ENCODE assay signal across 26 cellular contexts in genomic region chr14:104518659-104519350, GRCh38.
DNase-seq lines count a peak whose midpoint lies in the region; ATAC-seq, FAIRE-seq and TF ChIP-seq lines count a peak whose summit lies in the region.
"Had no signal": no experiment of that assay in that cellular context is flagged by ENCODE, and none has a peak within 500 bp of the region (broad histone marks: within the 10 kb centered on the region; RNA-seq: fewer than 3 reads in every experiment).

No MANE protein-coding gene starts in this region.

- H3K4me3 Mint-ChIP-seq in activated CD8-positive, alpha-beta memory T cell treated with anti-CD3 and anti-CD28 coated beads, Interleukin-2, amount 10 ng/mL, durations not matched to agents 7 days and 5 days, result no peak overlapping the region
- no peak overlapping the region for H3K4me3 Mint-ChIP-seq in type B pancreatic cell
- H3K4me3 Mint-ChIP-seq: CD4-positive, CD25-positive, alpha-beta regulatory T cell had no signal

- no peaks in the 10 kb centered on the region for H3K27me3 ChIP-seq in cardiac muscle cell
- H3K27me3 ChIP-seq: BLaER1 had no signal

- H3K27ac ChIP-seq in cardiac muscle cell, result peak overlapping the region; percentile 45
- H3K27ac ChIP-seq: BLaER1, PC-9 had no signal

- no peak for ATAC-seq in left cardiac atrium
- ATAC-seq in activated CD8-positive, alpha-beta memory T cell treated with anti-CD3 and anti-CD28 coated beads, Interleukin-2, amount 10 ng/mL, durations not matched to agents 7 days and 5 days, result no peak
- ATAC-seq in GM18909 (IDR thresholded peaks at IDR 0.05; ENCODE audit: poor library complexity, unreplicated experiment), result no peak
- ATAC-seq: HepG2, K562 had no signal

- H3K36me3 ChIP-seq in cardiac muscle cell, result no peaks in the 10 kb centered on the region
- H3K36me3 ChIP-seq: BLaER1 had no signal

- no peak overlapping the region for H3K27ac Mint-ChIP-seq in activated CD8-positive, alpha-beta memory T cell treated with anti-CD3 and anti-CD28 coated beads, Interleukin-2, amount 10 ng/mL, durations not matched to agents 7 days and 5 days
- H3K27ac Mint-ChIP-seq in type B pancreatic cell, result no peak overlapping the region
- H3K27ac Mint-ChIP-seq: CD4-positive, CD25-positive, alpha-beta regulatory T cell had no signal

- no peaks in the 10 kb centered on the region for H3K4me1 Mint-ChIP-seq in activated CD8-positive, alpha-beta memory T cell treated with anti-CD3 and anti-CD28 coated beads, Interleukin-2, amount 10 ng/mL, durations not matched to agents 7 days and 5 days
- no peaks in the 10 kb centered on the region for H3K4me1 Mint-ChIP-seq in type B pancreatic cell (ENCODE audit: unreplicated experiment)
- H3K4me1 Mint-ChIP-seq: CD4-positive, CD25-positive, alpha-beta regulatory T cell had no signal

- CTCF ChIA-PET in activated CD8-positive, alpha-beta memory T cell treated with anti-CD3 and anti-CD28 coated beads, Interleukin-2, amount 10 ng/mL, durations not matched to agents 7 days and 5 days (lab: Charles Lee), result no interaction called here

- no peaks in the 10 kb centered on the region for H3K9me3 ChIP-seq in cardiac muscle cell (ENCODE audit: low read depth)

- no peak for FAIRE-seq in RCC 7860 (lab: Jason Lieb, UNC)
- FAIRE-seq in D721Med (lab: Jason Lieb, UNC), result no peak
- FAIRE-seq: A204.1, GM18507, H54, HepG2, K562 had no signal

- intact Hi-C loops in left cardiac atrium (cut with DNase I), result no loop called here

- peaks cover 12% of the 10 kb centered on the region for H3K4me1 ChIP-seq in cardiac muscle cell (ENCODE audit: low read depth)

- no peaks in the 10 kb centered on the region for H3K27me3 Mint-ChIP-seq in activated CD8-positive, alpha-beta memory T cell treated with anti-CD3 and anti-CD28 coated beads, Interleukin-2, amount 10 ng/mL, durations not matched to agents 7 days and 5 days
- H3K27me3 Mint-ChIP-seq in type B pancreatic cell, result peaks cover 21% of the 10 kb centered on the region
- H3K27me3 Mint-ChIP-seq: CD4-positive, CD25-positive, alpha-beta regulatory T cell had no signal

- peaks cover 2% of the 10 kb centered on the region for H3K9me3 Mint-ChIP-seq in activated CD8-positive, alpha-beta memory T cell treated with anti-CD3 and anti-CD28 coated beads, Interleukin-2, amount 10 ng/mL, durations not matched to agents 7 days and 5 days (ENCODE audit: low read depth)
- H3K9me3 Mint-ChIP-seq in type B pancreatic cell, result peaks cover 4% of the 10 kb centered on the region

- H3K4me3 ChIP-seq in cardiac muscle cell, result no peak overlapping the region
- H3K4me3 ChIP-seq: BLaER1, K562, PC-9 had no signal

- DNase-seq in cardiac muscle cell (ENCODE audit: low read depth in 1 of 2, low spot score in 1 of 2), result peak in 1 of 2 donors; percentile 48
- DNase-seq in left cardiac atrium, result no peak
- peak; percentile 19 for DNase-seq in activated CD8-positive, alpha-beta memory T cell treated with anti-CD3 and anti-CD28 coated beads, Interleukin-2, amount 10 ng/mL, durations not matched to agents 7 days and 5 days
- DNase-seq in mesenteric fat pad (ENCODE audit: low spot score), result peak; percentile 55
- peak; percentile 45 for DNase-seq in type B pancreatic cell (ENCODE audit: extremely low spot score, unreplicated experiment)
- no peak for DNase-seq in RCC 7860 (ENCODE audit: low spot score)
- DNase-seq in D721Med (ENCODE audit: insufficient read length, low spot score), result no peak
- DNase-seq: CD4-positive, CD25-positive, alpha-beta regulatory T cell; MV-4-11; NCI-H1105; NCI-H1436 treated with DMSO at 0.1 percent for 48 hours; NCI-H2029; NCI-H446; NCI-H524 treated with DMSO at 0.1 percent for 48 hours; NCI-H82; NK-92 treated with Interleukin-12 subunit alpha and Interleukin-12 subunit beta, amount 100 ng/mL, for 24 hours; RPMI8226; SHP77 had no signal

- TF ChIP-seq CTCF in cardiac muscle cell (IDR thresholded peaks at IDR 0.05; ENCODE audit: low read depth, low read length) (no peak), type B pancreatic cell (conservative IDR thresholded peaks at IDR 0.05) (no peak), D721Med (IDR thresholded peaks at IDR 0.05; ENCODE audit: insufficient read depth, missing control alignments) (no peak)

- H3K36me3 Mint-ChIP-seq in activated CD8-positive, alpha-beta memory T cell treated with anti-CD3 and anti-CD28 coated beads, Interleukin-2, amount 10 ng/mL, durations not matched to agents 7 days and 5 days, result no peaks in the 10 kb centered on the region
- no peaks in the 10 kb centered on the region for H3K36me3 Mint-ChIP-seq in type B pancreatic cell
- H3K36me3 Mint-ChIP-seq: CD4-positive, CD25-positive, alpha-beta regulatory T cell had no signal

Comparison
In these comparisons a context has a peak if more than half of its experiments do, and no peak if none do; other contexts are left out.
1. DNase-seq: peak in activated CD8-positive, alpha-beta memory T cell treated with anti-CD3 and anti-CD28 coated beads, Interleukin-2, amount 10 ng/mL, durations not matched to agents 7 days and 5 days (single experiment), mesenteric fat pad (single experiment) and type B pancreatic cell (single experiment); none in left cardiac atrium (single experiment), RCC 7860 (single experiment) and D721Med (single experiment).